Comparison of ENCODE assay signal across 8 cellular contexts in the genomic region with DNA sequence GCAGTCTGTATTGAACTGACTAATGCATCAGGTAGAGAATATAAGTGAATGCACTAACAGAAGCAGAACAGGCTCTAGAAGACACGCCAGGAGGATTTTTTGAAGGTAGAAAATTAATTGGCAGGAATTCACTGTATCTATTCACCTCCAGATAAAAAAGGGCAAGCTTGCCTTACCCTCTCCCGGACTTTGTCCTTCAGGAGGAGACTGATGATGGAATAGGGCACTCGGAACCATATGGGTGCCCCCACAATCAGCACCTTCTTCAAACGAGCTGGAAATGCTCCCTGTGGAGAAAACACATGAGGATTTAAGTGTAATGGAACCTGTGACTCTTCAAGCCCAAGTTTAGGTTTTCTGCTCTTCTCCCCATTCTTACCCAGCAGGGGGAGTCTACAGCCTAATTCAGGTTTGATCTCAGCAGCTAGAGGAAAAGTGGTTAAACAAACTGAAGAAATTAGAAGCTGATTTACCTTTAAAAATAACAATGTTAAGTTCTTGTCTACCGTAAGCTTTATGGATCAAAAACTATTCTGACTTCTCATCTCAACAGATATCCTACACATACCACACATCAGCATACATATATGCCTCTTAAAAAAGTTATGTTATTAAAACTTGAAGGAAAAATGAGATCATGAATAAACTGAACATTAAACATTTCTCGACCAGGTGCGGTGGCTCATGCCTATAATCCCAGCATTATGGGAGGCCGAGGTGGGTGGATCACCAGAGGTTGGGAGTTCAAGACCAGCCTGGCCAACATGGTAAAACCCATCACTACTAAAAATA. TPM values are rescaled to one million over a fixed set of nuclear protein-coding genes. Genes with fewer than 3 reads are reported as not detected.
DNase-seq lines count a peak whose midpoint lies in the region; ATAC-seq and TF ChIP-seq lines count a peak whose summit lies in the region.

No MANE protein-coding gene starts in this region.

- ATAC-seq in GM21529 (IDR thresholded peaks at IDR 0.05; ENCODE audit: unreplicated experiment) (no peak), GM19467 (IDR thresholded peaks at IDR 0.05; ENCODE audit: unreplicated experiment) (no peak)

- peak; percentile 67 for TF ChIP-seq CTCF in cardiac fibroblast (IDR thresholded peaks at IDR 0.05; ENCODE audit: low read depth, low read length)

- H3K4me3 ChIP-seq in cardiac fibroblast (replicated peaks in 1 of 2; ENCODE audit: low read depth in 2 of 2, low read length in 2 of 2): no peak overlapping the region

- peak; percentile 18 for DNase-seq in 8988T
- DNase-seq in EL: peak; percentile 25
- peak; percentile 4 for DNase-seq in NCI-H446 treated with DMSO at 0.1 percent for 48 hours (lab: John Stamatoyannopoulos, UW)
- peak; percentile 71 to 79 for DNase-seq in cardiac fibroblast (ENCODE audit: low read depth in 2 of 2)
- DNase-seq in myocyte (ENCODE audit: low read depth): peak; percentile 52
- no peak for DNase-seq in COLO668 (lab: John Stamatoyannopoulos, UW; ENCODE audit: unreplicated experiment)

RNA-seq across cellular contexts. Expression of a gene that starts 57.4 kb away (rescaled TPM):
- total RNA-seq in myocyte: 22.7 and 23.8 TPM in 2 replicates
- 14.6 TPM for polyA plus RNA-seq in myocyte (2012)
